9 cellular contexts compared by ENCODE assay signal in the genomic region with DNA sequence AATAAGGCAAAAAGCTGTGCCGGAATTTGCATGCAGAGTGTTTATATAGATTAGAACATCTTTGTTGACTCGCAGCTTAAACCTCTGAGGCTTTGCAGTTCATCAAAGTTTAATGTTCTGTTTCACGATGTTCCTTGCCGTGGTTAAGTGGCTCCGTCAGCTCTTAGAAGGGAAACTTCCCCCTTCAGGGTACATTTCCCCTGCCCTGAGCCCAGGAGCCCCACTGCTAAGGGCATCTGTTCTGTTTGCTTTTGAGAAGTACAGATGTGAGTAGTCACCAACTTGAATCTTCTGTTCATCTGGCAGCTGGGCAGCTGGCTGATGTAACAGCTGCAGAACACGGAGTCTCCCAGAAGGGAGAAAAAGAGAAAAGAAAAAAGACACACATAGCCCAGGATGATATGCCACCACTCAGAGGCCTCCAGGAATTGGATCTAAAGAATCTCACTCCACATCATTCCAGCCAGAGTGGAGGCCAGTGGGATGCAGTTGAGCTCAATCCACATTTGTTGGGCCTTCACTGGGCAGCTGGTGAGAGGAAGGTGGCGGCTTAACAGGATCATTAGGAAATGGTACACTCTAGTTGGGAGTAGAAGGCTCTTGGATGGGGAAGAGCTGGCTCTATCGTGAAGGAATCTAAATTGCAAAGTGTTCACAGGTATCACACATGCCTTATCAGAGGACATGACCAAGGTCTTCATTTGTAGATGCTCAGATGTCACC.
DNase-seq lines count a peak whose midpoint lies in the region; ATAC-seq and TF ChIP-seq lines count a peak whose summit lies in the region.
"Had no signal": no experiment of that assay in that cellular context is flagged by ENCODE, and none has a peak within 500 bp of the region (broad histone marks: within the 10 kb centered on the region; RNA-seq: fewer than 3 reads in every experiment).

No MANE protein-coding gene starts in this region.

- H3K9me3 ChIP-seq in SJCRH30 (replicated peaks) (no peaks in the 10 kb centered on the region), hepatocyte (ENCODE audit: low read depth) (no peaks in the 10 kb centered on the region), transverse colon (no peaks in the 10 kb centered on the region)
- H3K9me3 ChIP-seq: neutrophil had no signal

- H3K4me3 ChIP-seq in SJCRH30 (peak overlapping the region; percentile 9), hepatocyte (no peak overlapping the region), transverse colon (no peak overlapping the region)

- H3K4me1 ChIP-seq in SJCRH30 (peaks cover 38% of the 10 kb centered on the region), hepatocyte (ENCODE audit: insufficient read depth) (peaks cover 32% of the 10 kb centered on the region), transverse colon (peaks cover 5 to 57% (median 31%) of the 10 kb centered on the region in 4 donors)

- H4K20me1 ChIP-seq in hepatocyte (ENCODE audit: insufficient read depth, poor library complexity, severe bottlenecking) = no peaks in the 10 kb centered on the region

- H3K9me2 ChIP-seq in hepatocyte (replicated peaks; ENCODE audit: insufficient read depth) = no peaks in the 10 kb centered on the region

- no peaks in the 10 kb centered on the region for H3K79me2 ChIP-seq in hepatocyte

- in situ Hi-C loops in transverse colon (cut with MboI; ENCODE audit: low pct_ligation_motif_present in 1 of 4, low pct_unique_long_range_greater_than_20kb in 1 of 4, low sequenced_read_pairs in 3 of 4) = no loop called here

- H3K36me3 ChIP-seq in SJCRH30 (no peaks in the 10 kb centered on the region), hepatocyte (replicated peaks; ENCODE audit: insufficient read depth, low read depth) (no peaks in the 10 kb centered on the region), transverse colon (no peaks in the 10 kb centered on the region)
- H3K36me3 ChIP-seq: neutrophil had no signal

- no peak overlapping the region for H2AFZ ChIP-seq in hepatocyte

- DNase-seq in AG08395 (ENCODE audit: low spot score) (peak; percentile 48), SJCRH30 (peak; percentile 78 to 91), hepatocyte (ENCODE audit: low spot score) (peak; percentile 76), transverse colon (peak; percentile 54), GM19240 (ENCODE audit: insufficient read length, low spot score) (no peak)

- TF ChIP-seq EP300 in transverse colon (IDR thresholded peaks at IDR 0.05; ENCODE audit: low read depth) = peak; percentile 98

- TF ChIP-seq CTCF in hepatocyte (IDR thresholded peaks at IDR 0.05; ENCODE audit: poor library complexity) (no peak), transverse colon (IDR thresholded peaks at IDR 0.05) (no peak)

- H3K27me3 ChIP-seq in SJCRH30 = no peaks in the 10 kb centered on the region
- H3K27me3 ChIP-seq in hepatocyte = no peaks in the 10 kb centered on the region
- no peaks in the 10 kb centered on the region for H3K27me3 ChIP-seq in transverse colon
- H3K27me3 ChIP-seq: neutrophil had no signal

- intact Hi-C loops in transverse colon (cut with DNase I; ENCODE audit: low total_unique reads) = no loop called here

- peak overlapping the region; percentile 62 for H3K27ac ChIP-seq in SJCRH30
- H3K27ac ChIP-seq in hepatocyte = peak overlapping the region; percentile 89
- peak overlapping the region; percentile 79 to 85 (median 82) for H3K27ac ChIP-seq in transverse colon
- H3K27ac ChIP-seq: neutrophil had no signal

- ATAC-seq in GM21529 (IDR thresholded peaks at IDR 0.05; ENCODE audit: unreplicated experiment) (peak; percentile 66), HG03342 (IDR thresholded peaks at IDR 0.05; ENCODE audit: unreplicated experiment) (no peak), GM19452 (IDR thresholded peaks at IDR 0.05; ENCODE audit: unreplicated experiment) (no peak)

- WGBS in hepatocyte (ENCODE audit: low lambda C conversion rate, missing lambda C conversion rate) = 35% methylated on average over 8 of the region's 8 CpGs
- WGBS in transverse colon (ENCODE audit: low coverage in 1 of 2), 2 donors = 70 to 83% methylated on average over 1 to 8 of the region's 8 CpGs

- TF ChIP-seq POLR2A in transverse colon (IDR thresholded peaks at IDR 0.05) = peak; percentile 25

- peak overlapping the region; percentile 39 for H3K4me2 ChIP-seq in hepatocyte
